Comparison of ENCODE assay signal across 8 cellular contexts in genomic region chr5:69415584-69415958, GRCh38. TPM values are rescaled to one million over a fixed set of nuclear protein-coding genes. Genes with fewer than 3 reads are reported as not detected.
DNase-seq lines count a peak whose midpoint lies in the region; ATAC-seq lines count a peak whose summit lies in the region.

No MANE protein-coding gene starts in this region.

- ATAC-seq in activated CD4-positive, alpha-beta T cell treated with anti-CD3 and anti-CD28 coated beads for 36 hours: no peak
- ATAC-seq in activated T-helper 17 cell treated with anti-CD3 and anti-CD28 coated beads, Interleukin-2, amount 50 U/mL, for 72 hours (replicated peaks): no peak
- ATAC-seq in HG03378 (IDR thresholded peaks at IDR 0.05; ENCODE audit: unreplicated experiment): no peak

- no peaks in the 10 kb centered on the region for H3K9me3 ChIP-seq in stomach smooth muscle (ENCODE audit: control insufficient read depth in 2 of 2, low read length in 2 of 2)

- peaks cover 3 to 5% of the 10 kb centered on the region in 2 donors for H3K36me3 ChIP-seq in stomach smooth muscle (ENCODE audit: control insufficient read depth in 2 of 2, insufficient read depth in 2 of 2, low read length in 2 of 2)

- POLR2A ChIA-PET in activated CD4-positive, alpha-beta T cell treated with anti-CD3 and anti-CD28 coated beads for 36 hours (lab: Charles Lee): no interaction called here

- no peak overlapping the region for H3K27ac ChIP-seq in stomach smooth muscle (ENCODE audit: low read length)

- DNase-seq in activated CD4-positive, alpha-beta T cell treated with anti-CD3 and anti-CD28 coated beads for 36 hours: no peak
- DNase-seq in activated CD4-positive, alpha-beta T cell treated with anti-CD3 and anti-CD28 coated beads for 48 hours: no peak
- DNase-seq in iPS-NIHi7 (ENCODE audit: extremely low spot score) (peak; percentile 48), G401 (ENCODE audit: low spot score) (no peak), cerebellar nuclear complex (lab: John Stamatoyannopoulos, UW) (no peak)

- CTCF ChIA-PET in activated CD4-positive, alpha-beta T cell treated with anti-CD3 and anti-CD28 coated beads for 36 hours (lab: Charles Lee): interaction anchor here (0.6 kb wide), 1 partner anchor 12 kb away, joined by 3 read pairs; no protein-coding TSS in a partner anchor

- H3K27ac Mint-ChIP-seq in activated CD4-positive, alpha-beta T cell treated with anti-CD3 and anti-CD28 coated beads for 36 hours: no peak overlapping the region
- H3K27ac Mint-ChIP-seq in activated T-helper 17 cell treated with anti-CD3 and anti-CD28 coated beads, Interleukin-2, amount 50 U/mL, for 72 hours: no peak overlapping the region

- peaks cover 4% of the 10 kb centered on the region for H3K4me1 ChIP-seq in stomach smooth muscle (ENCODE audit: control insufficient read depth, insufficient read depth, low read length)

- H3K36me3 Mint-ChIP-seq in activated CD4-positive, alpha-beta T cell treated with anti-CD3 and anti-CD28 coated beads for 36 hours (ENCODE audit: low read depth): peaks cover 22% of the 10 kb centered on the region
- H3K36me3 Mint-ChIP-seq in activated T-helper 17 cell treated with anti-CD3 and anti-CD28 coated beads, Interleukin-2, amount 50 U/mL, for 72 hours (ENCODE audit: low read depth): peaks cover 26% of the 10 kb centered on the region

- no peak overlapping the region for H3K9ac ChIP-seq in stomach smooth muscle (ENCODE audit: low read length in 2 of 2)

- H3K27me3 ChIP-seq in stomach smooth muscle (ENCODE audit: control insufficient read depth in 1 of 2, insufficient read depth in 2 of 2, low read length in 2 of 2): no peaks in the 10 kb centered on the region

- intact Hi-C loops in activated CD4-positive, alpha-beta T cell treated with anti-CD3 and anti-CD28 coated beads for 36 hours (cut with DNase I, micrococcal nuclease): no loop called here

- H3K9me3 Mint-ChIP-seq in activated CD4-positive, alpha-beta T cell treated with anti-CD3 and anti-CD28 coated beads for 36 hours (ENCODE audit: low read depth): no peaks in the 10 kb centered on the region
- no peaks in the 10 kb centered on the region for H3K9me3 Mint-ChIP-seq in activated T-helper 17 cell treated with anti-CD3 and anti-CD28 coated beads, Interleukin-2, amount 50 U/mL, for 72 hours

- H3K4me1 Mint-ChIP-seq in activated CD4-positive, alpha-beta T cell treated with anti-CD3 and anti-CD28 coated beads for 36 hours: peaks cover 4% of the 10 kb centered on the region
- H3K4me1 Mint-ChIP-seq in activated T-helper 17 cell treated with anti-CD3 and anti-CD28 coated beads, Interleukin-2, amount 50 U/mL, for 72 hours: no peaks in the 10 kb centered on the region

- in situ Hi-C loops in G401 (cut with HindIII; ENCODE audit: low sequenced_read_pairs): no loop called here

- H3K27me3 Mint-ChIP-seq in activated CD4-positive, alpha-beta T cell treated with anti-CD3 and anti-CD28 coated beads for 36 hours: no peaks in the 10 kb centered on the region
- H3K27me3 Mint-ChIP-seq in activated T-helper 17 cell treated with anti-CD3 and anti-CD28 coated beads, Interleukin-2, amount 50 U/mL, for 72 hours: no peaks in the 10 kb centered on the region

- H3K4me3 ChIP-seq in stomach smooth muscle (ENCODE audit: low read length in 2 of 2): peak overlapping the region; percentile 40 to 74

- peak overlapping the region; percentile 49 for H3K4me3 Mint-ChIP-seq in activated CD4-positive, alpha-beta T cell treated with anti-CD3 and anti-CD28 coated beads for 36 hours
- H3K4me3 Mint-ChIP-seq in activated T-helper 17 cell treated with anti-CD3 and anti-CD28 coated beads, Interleukin-2, amount 50 U/mL, for 72 hours: peak overlapping the region; percentile 35

RNA-seq across cellular contexts. Expression of gene MARVELD2, which starts 0.7 kb away (rescaled TPM):
- total RNA-seq in activated CD4-positive, alpha-beta T cell treated with anti-CD3 and anti-CD28 coated beads for 36 hours: under 1 TPM; 0.30 to 0.58 TPM
- under 1 TPM; 0.37 to 0.69 TPM for total RNA-seq in activated T-helper 17 cell treated with anti-CD3 and anti-CD28 coated beads, Interleukin-2, amount 50 U/mL, for 72 hours
- total RNA-seq in G401 (2014; rRNA removed; shearing (Covaris generic)): not detected in 2 replicates

RNA-seq across cellular contexts. Expression of gene RAD17, which starts 46.0 kb away (rescaled TPM):
- 10 to 100 TPM; 27.7 to 31.3 TPM for total RNA-seq in activated CD4-positive, alpha-beta T cell treated with anti-CD3 and anti-CD28 coated beads for 36 hours
- 10 to 100 TPM; 25.8 to 28.2 TPM for total RNA-seq in activated T-helper 17 cell treated with anti-CD3 and anti-CD28 coated beads, Interleukin-2, amount 50 U/mL, for 72 hours
- 17.4 and 19.3 TPM in 2 replicates for total RNA-seq in G401 (2014; rRNA removed; shearing (Covaris generic))

RNA-seq across cellular contexts. Expression of gene AK6, which starts 46.3 kb away (rescaled TPM):
- 10 to 100 TPM; 63.2 to 93.8 TPM for total RNA-seq in activated CD4-positive, alpha-beta T cell treated with anti-CD3 and anti-CD28 coated beads for 36 hours
- 10 to 100 TPM; 52.3 to 76.4 TPM for total RNA-seq in activated T-helper 17 cell treated with anti-CD3 and anti-CD28 coated beads, Interleukin-2, amount 50 U/mL, for 72 hours
- 39.7 and 62.0 TPM in 2 replicates for total RNA-seq in G401 (2014; rRNA removed; shearing (Covaris generic))

RNA-seq across cellular contexts. Expression of gene TAF9, which starts 46.3 kb away (rescaled TPM):
- 10 to 100 TPM; 67.5 to 73.8 TPM for total RNA-seq in activated CD4-positive, alpha-beta T cell treated with anti-CD3 and anti-CD28 coated beads for 36 hours
- 10 to 100 TPM; 60.0 to 89.0 TPM for total RNA-seq in activated T-helper 17 cell treated with anti-CD3 and anti-CD28 coated beads, Interleukin-2, amount 50 U/mL, for 72 hours
- 144 and 177 TPM in 2 replicates for total RNA-seq in G401 (2014; rRNA removed; shearing (Covaris generic))
